Comparison of ENCODE assay signal across 9 cellular contexts in the genomic region with DNA sequence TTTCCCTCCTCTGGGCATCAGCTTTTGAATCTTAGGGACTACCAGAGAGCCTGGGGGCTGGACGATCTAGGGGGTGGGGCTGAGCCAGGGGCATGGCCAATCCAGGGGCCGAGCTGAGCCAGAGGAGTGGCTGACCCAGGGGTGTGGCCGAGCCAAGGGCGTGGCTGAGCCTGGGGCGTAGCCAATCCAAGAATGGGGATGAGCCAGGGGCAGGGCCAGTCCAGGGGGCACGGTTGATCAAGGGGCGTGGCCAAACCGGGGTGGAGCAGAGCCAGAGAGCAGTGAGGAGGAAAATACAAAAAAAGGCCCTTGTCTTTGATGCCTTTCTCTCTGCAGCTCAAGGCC.
DNase-seq lines count a peak whose midpoint lies in the region; ATAC-seq and TF ChIP-seq lines count a peak whose summit lies in the region.
"Had no signal": no experiment of that assay in that cellular context is flagged by ENCODE, and none has a peak within 500 bp of the region (broad histone marks: within the 10 kb centered on the region; RNA-seq: fewer than 3 reads in every experiment).

No MANE protein-coding gene starts in this region.

- H3K27ac Mint-ChIP-seq in stimulated activated naive B cell treated with anti-CD40 and anti-IgM and Interleukin-4, amounts not matched to agents 10 μg/mL and 1 μg/mL and 100 μg/mL, for 72 hours = no peak overlapping the region
- no peak overlapping the region for H3K27ac Mint-ChIP-seq in osteocyte (ENCODE audit: unreplicated experiment)

- TF ChIP-seq POLR2A in erythroblast (IDR thresholded peaks at IDR 0.05; ENCODE audit: low read length) = no peak

- no peak overlapping the region for H3K4me3 ChIP-seq in MM.1S (ENCODE audit: low read length)

- H3K36me3 Mint-ChIP-seq in stimulated activated naive B cell treated with anti-CD40 and anti-IgM and Interleukin-4, amounts not matched to agents 10 μg/mL and 1 μg/mL and 100 μg/mL, for 72 hours = no peaks in the 10 kb centered on the region
- no peaks in the 10 kb centered on the region for H3K36me3 Mint-ChIP-seq in osteocyte (ENCODE audit: unreplicated experiment)

- no peak overlapping the region for H3K27ac ChIP-seq in MM.1S (ENCODE audit: low read length)

- no peaks in the 10 kb centered on the region; the same call in 1 of the 2 replicates for H3K27me3 ChIP-seq in MM.1S (replicated peaks; ENCODE audit: insufficient read depth, low read length)

- H3K36me3 ChIP-seq in MM.1S (replicated peaks; ENCODE audit: insufficient read depth, low read length) = no peaks in the 10 kb centered on the region

- H3K4me3 Mint-ChIP-seq in stimulated activated naive B cell treated with anti-CD40 and anti-IgM and Interleukin-4, amounts not matched to agents 10 μg/mL and 1 μg/mL and 100 μg/mL, for 72 hours = no peak overlapping the region
- no peak overlapping the region for H3K4me3 Mint-ChIP-seq in osteocyte (ENCODE audit: unreplicated experiment)

- H2AFZ ChIP-seq in MM.1S (ENCODE audit: low read length) = no peak overlapping the region

- H3K79me2 ChIP-seq in MM.1S (ENCODE audit: low read length) = no peaks in the 10 kb centered on the region

- no peak overlapping the region for H3K4me2 ChIP-seq in MM.1S (ENCODE audit: low read depth, low read length)

- H4K20me1 ChIP-seq in MM.1S (ENCODE audit: insufficient read depth, low read length) = no peaks in the 10 kb centered on the region

- no peaks in the 10 kb centered on the region for H3F3A ChIP-seq in MM.1S (ENCODE audit: insufficient read depth, low read length)

- no peak for TF ChIP-seq CTCF in MM.1S (IDR thresholded peaks at IDR 0.05; ENCODE audit: low read length)
- TF ChIP-seq CTCF in osteocyte (IDR thresholded peaks at IDR 0.05) = no peak

- ATAC-seq in stimulated activated naive B cell treated with anti-CD40 and anti-IgM and Interleukin-4, amounts not matched to agents 10 μg/mL and 1 μg/mL and 100 μg/mL, for 72 hours (replicated peaks) = peak; percentile 62 to 63

- H3K27me3 Mint-ChIP-seq in stimulated activated naive B cell treated with anti-CD40 and anti-IgM and Interleukin-4, amounts not matched to agents 10 μg/mL and 1 μg/mL and 100 μg/mL, for 72 hours = peaks cover 11 to 15% of the 10 kb centered on the region in 2 donors
- peaks cover 24% of the 10 kb centered on the region for H3K27me3 Mint-ChIP-seq in osteocyte (ENCODE audit: unreplicated experiment)

- H3K4me1 Mint-ChIP-seq in stimulated activated naive B cell treated with anti-CD40 and anti-IgM and Interleukin-4, amounts not matched to agents 10 μg/mL and 1 μg/mL and 100 μg/mL, for 72 hours = no peaks in the 10 kb centered on the region
- H3K4me1 Mint-ChIP-seq in osteocyte (ENCODE audit: unreplicated experiment) = peaks cover 9% of the 10 kb centered on the region

- no peak overlapping the region for H3K9ac ChIP-seq in MM.1S (ENCODE audit: low read length)

- no peaks in the 10 kb centered on the region for H3K4me1 ChIP-seq in MM.1S (ENCODE audit: low read length)

- DNase-seq in NCI-H2227 (lab: John Stamatoyannopoulos, UW; ENCODE audit: unreplicated experiment) (peak; percentile 43), NCI-H2227 treated with DMSO at 0.1 percent for 48 hours (lab: John Stamatoyannopoulos, UW) (no peak), MM.1S (peak; percentile 36), erythroblast (lab: John Stamatoyannopoulos, UW) (peak; percentile 23 to 45), GF-D8 (lab: John Stamatoyannopoulos, UW) (no peak), osteocyte (ENCODE audit: extremely low spot score, unreplicated experiment) (no peak), NCI-H128 (lab: John Stamatoyannopoulos, UW; ENCODE audit: unreplicated experiment) (no peak)
- no peak for DNase-seq in stimulated activated naive B cell treated with anti-CD40 and anti-IgM and Interleukin-4, amounts not matched to agents 10 μg/mL and 1 μg/mL and 100 μg/mL, for 72 hours
- DNase-seq: activated CD4-positive, alpha-beta T cell treated with anti-CD3 and anti-CD28 coated beads for 4 hours had no signal

- H3K9me3 ChIP-seq in MM.1S (replicated peaks; ENCODE audit: insufficient read depth, low read length) = no peaks in the 10 kb centered on the region

- H3K9me2 ChIP-seq in MM.1S (replicated peaks; ENCODE audit: insufficient read depth, low read length) = no peaks in the 10 kb centered on the region

- H3K9me3 Mint-ChIP-seq in stimulated activated naive B cell treated with anti-CD40 and anti-IgM and Interleukin-4, amounts not matched to agents 10 μg/mL and 1 μg/mL and 100 μg/mL, for 72 hours = peaks cover 0 to 5% of the 10 kb centered on the region in 2 donors
- H3K9me3 Mint-ChIP-seq in osteocyte (ENCODE audit: unreplicated experiment) = no peaks in the 10 kb centered on the region

Comparison
In these comparisons a context has a peak if more than half of its experiments do, and no peak if none do; other contexts are left out.
1. DNase-seq: peak in NCI-H2227 (single experiment), MM.1S (single experiment) and erythroblast (2 of 2); none in NCI-H2227 treated with DMSO at 0.1 percent for 48 hours (single experiment), stimulated activated naive B cell treated with anti-CD40 and anti-IgM and Interleukin-4, amounts not matched to agents 10 μg/mL and 1 μg/mL and 100 μg/mL, for 72 hours (single experiment), GF-D8 (single experiment), osteocyte (single experiment) and NCI-H128 (single experiment).